27 cellular contexts compared by ENCODE assay signal in genomic region chr1:245457562-245457961, GRCh38.
"Had no signal": no experiment of that assay in that cellular context is flagged by ENCODE, and none has a peak within 500 bp of the region (broad histone marks: within the 10 kb centered on the region; RNA-seq: fewer than 3 reads in every experiment).

No MANE protein-coding gene starts in this region.

- H3K9ac ChIP-seq: neural progenitor cell, parathyroid adenoma had no signal

- H3K36me3 ChIP-seq: neural progenitor cell, ovary, sigmoid colon, spleen, thoracic aorta, thyroid gland, tibial nerve, upper lobe of left lung, vagina had no signal

- H3K79me2 ChIP-seq: parathyroid adenoma had no signal

- FAIRE-seq: small intestine, urothelium cell line had no signal

- DNase-seq: naive thymus-derived CD4-positive, alpha-beta T cell; natural killer cell; occipital lobe; ovary; posterior cingulate gyrus; psoas muscle; right cardiac atrium; sigmoid colon; small intestine; spleen; stimulated activated CD4-positive, alpha-beta T cell treated with anti-CD3 and anti-CD28 coated beads, Interleukin-12 subunit alpha, Interleukin-12 subunit beta, amount 100 ng/mL, for 4 hours; stimulated activated CD4-positive, alpha-beta T cell treated with anti-CD3 and anti-CD28 coated beads, Interleukin-1b, Interleukin-23, amount 100 ng/mL, for 48 hours; stimulated activated CD4-positive, alpha-beta T cell treated with anti-CD3 and anti-CD28 coated beads, Interleukin-4, amount 100 ng/mL, for 1 hour; stimulated activated CD4-positive, alpha-beta T cell treated with anti-CD3 and anti-CD28 coated beads, Interleukin-4, amount 100 ng/mL, for 4 hours; stimulated activated CD8-positive, alpha-beta memory T cell treated with anti-CD3 and anti-CD28 coated beads, Interleukin-4, amount 100 ng/mL, for 48 hours; stimulated activated naive CD4-positive, alpha-beta T cell; stimulated activated naive CD8-positive, alpha-beta T cell treated with anti-CD3 and anti-CD28 coated beads, Interleukin-15, amount 100 ng/mL, for 72 hours; stimulated activated naive CD8-positive, alpha-beta T cell treated with anti-CD3 and anti-CD28 coated beads, Interleukin-15, Interleukin-2, amounts not matched to agents 100 U/mL and 50 U/mL, for 24 hours; thyroid gland; upper lobe of left lung had no signal

- H3K4me1 ChIP-seq: neural progenitor cell, parathyroid adenoma, psoas muscle, sigmoid colon, spleen, thyroid gland, tibial nerve, upper lobe of left lung, vagina had no signal

- ATAC-seq: naive thymus-derived CD4-positive, alpha-beta T cell; natural killer cell; psoas muscle; right cardiac atrium; stimulated activated memory B cell treated with anti-CD40 and anti-IgM and Interleukin-4, amounts not matched to agents 10 μg/mL and 1 μg/mL and 100 μg/mL, for 72 hours; stimulated activated naive CD8-positive, alpha-beta T cell treated with anti-CD3 and anti-CD28 coated beads, Interleukin-15, amount 100 ng/mL, for 72 hours; stimulated activated naive CD8-positive, alpha-beta T cell treated with anti-CD3 and anti-CD28 coated beads, Interleukin-15, Interleukin-2, amounts not matched to agents 100 U/mL and 50 U/mL, for 24 hours had no signal

- H3K4me2 ChIP-seq: neural progenitor cell had no signal

- H3K4me3 ChIP-seq: neural progenitor cell, ovary, psoas muscle, sigmoid colon, spleen, thoracic aorta, thyroid gland, tibial nerve, upper lobe of left lung, vagina had no signal

- H2AFZ ChIP-seq: neural progenitor cell, parathyroid adenoma had no signal

- H3K27ac ChIP-seq: neural progenitor cell, ovary, parathyroid adenoma, psoas muscle, sigmoid colon, spleen, thoracic aorta, thyroid gland, tibial nerve, upper lobe of left lung, vagina had no signal

- H3K27me3 ChIP-seq: neural progenitor cell, ovary, sigmoid colon, thyroid gland, tibial nerve, upper lobe of left lung, vagina had no signal

- H3K9me3 ChIP-seq: ovary, psoas muscle, sigmoid colon, spleen, thoracic aorta, thyroid gland, tibial nerve, upper lobe of left lung, vagina had no signal
